In the genomic region with DNA sequence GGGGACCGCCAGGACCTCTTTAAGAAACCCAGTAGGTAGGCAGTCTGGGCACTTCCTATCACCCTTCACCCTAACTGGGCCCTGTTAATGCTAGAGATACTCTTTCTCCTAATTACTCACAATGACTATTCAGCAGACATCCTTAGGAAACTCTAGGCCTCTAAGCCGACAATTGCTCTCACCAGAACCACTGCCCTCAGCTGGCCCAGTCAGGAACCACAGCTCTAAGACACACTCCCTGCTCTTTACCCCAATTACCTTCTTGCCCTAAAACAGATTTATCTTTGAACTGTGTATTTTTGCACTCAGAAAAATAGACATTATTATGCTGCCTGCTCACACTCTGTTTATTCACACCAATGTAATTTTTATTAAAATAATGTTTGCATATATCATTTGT, we compare ENCODE assay signal across 8 cellular contexts.
A peak's percentile ranks its signal among the peaks of the same experiment; 100 is the strongest.
DNase-seq lines count a peak whose midpoint lies in the region; ATAC-seq lines count a peak whose summit lies in the region.

No MANE protein-coding gene starts in this region.

- H3K4me1 Mint-ChIP-seq in activated CD4-positive, alpha-beta T cell treated with anti-CD3 and anti-CD28 coated beads for 36 hours = peaks cover 2% of the 10 kb centered on the region

- POLR2A ChIA-PET in activated CD4-positive, alpha-beta T cell treated with anti-CD3 and anti-CD28 coated beads for 36 hours (lab: Charles Lee) = no interaction called here

- peak; percentile 47 for DNase-seq in activated CD4-positive, alpha-beta T cell treated with anti-CD3 and anti-CD28 coated beads for 36 hours
- DNase-seq in activated CD4-positive, alpha-beta T cell treated with anti-CD3 and anti-CD28 coated beads for 4 hours = no peak
- DNase-seq in UCSD-AML1 (lab: John Stamatoyannopoulos, UW; ENCODE audit: unreplicated experiment) = peak; percentile 21
- peak; percentile 18 for DNase-seq in kidney glomerular epithelial cell (lab: John Stamatoyannopoulos, UW)
- DNase-seq in GOT3 (lab: John Stamatoyannopoulos, UW) = no peak
- DNase-seq in NCI-H1105 (lab: John Stamatoyannopoulos, UW) = no peak
- DNase-seq in AML-193 (lab: John Stamatoyannopoulos, UW) = no peak

- no peaks in the 10 kb centered on the region for H3K27me3 Mint-ChIP-seq in activated CD4-positive, alpha-beta T cell treated with anti-CD3 and anti-CD28 coated beads for 36 hours

- ATAC-seq in activated CD4-positive, alpha-beta T cell treated with anti-CD3 and anti-CD28 coated beads for 36 hours = peak; percentile 70
- ATAC-seq in HG02571 (IDR thresholded peaks at IDR 0.05; ENCODE audit: unreplicated experiment) = peak; percentile 51

- H3K27ac Mint-ChIP-seq in activated CD4-positive, alpha-beta T cell treated with anti-CD3 and anti-CD28 coated beads for 36 hours = no peak overlapping the region

- H3K4me3 Mint-ChIP-seq in activated CD4-positive, alpha-beta T cell treated with anti-CD3 and anti-CD28 coated beads for 36 hours = no peak overlapping the region

- intact Hi-C loops in activated CD4-positive, alpha-beta T cell treated with anti-CD3 and anti-CD28 coated beads for 36 hours (cut with DNase I, micrococcal nuclease) = loop anchor here (5.0 kb wide), 1 partner anchor 374 kb away; no protein-coding TSS in a partner anchor

- no peaks in the 10 kb centered on the region for H3K36me3 Mint-ChIP-seq in activated CD4-positive, alpha-beta T cell treated with anti-CD3 and anti-CD28 coated beads for 36 hours (ENCODE audit: low read depth)

- CTCF ChIA-PET in activated CD4-positive, alpha-beta T cell treated with anti-CD3 and anti-CD28 coated beads for 36 hours (lab: Charles Lee) = interaction anchor here (1.3 kb wide), 1 partner anchor 23 kb away, joined by 3 read pairs; no protein-coding TSS in a partner anchor

- no peaks in the 10 kb centered on the region for H3K9me3 Mint-ChIP-seq in activated CD4-positive, alpha-beta T cell treated with anti-CD3 and anti-CD28 coated beads for 36 hours (ENCODE audit: low read depth)

Comparison
In these comparisons a context has a peak if more than half of its experiments do, and no peak if none do; other contexts are left out.
1. DNase-seq: peak in activated CD4-positive, alpha-beta T cell treated with anti-CD3 and anti-CD28 coated beads for 36 hours (single experiment), UCSD-AML1 (single experiment) and kidney glomerular epithelial cell (single experiment); none in activated CD4-positive, alpha-beta T cell treated with anti-CD3 and anti-CD28 coated beads for 4 hours (0 of 2), GOT3 (single experiment), NCI-H1105 (single experiment) and AML-193 (0 of 2).